In genomic region chr1:230160957-230161771, GRCh38 we compare ENCODE assay signal across 18 cellular contexts.
DNase-seq lines count a peak whose midpoint lies in the region; ATAC-seq, FAIRE-seq and TF ChIP-seq lines count a peak whose summit lies in the region.
"Had no signal": no experiment of that assay in that cellular context is flagged by ENCODE, and none has a peak within 500 bp of the region (broad histone marks: within the 10 kb centered on the region; RNA-seq: fewer than 3 reads in every experiment).

No MANE protein-coding gene starts in this region.

- H3K27ac ChIP-seq in A549 (no peak overlapping the region), HL-60 (replicated peaks) (peak overlapping the region; percentile 48)
- H3K27ac ChIP-seq: heart left ventricle, stomach had no signal

- TF ChIP-seq RAD21 in A549 (conservative IDR thresholded peaks at IDR 0.05 in 1 of 2, IDR thresholded peaks at IDR 0.05 in 1 of 2): no peak

- no peak for TF ChIP-seq EP300 in A549 (IDR thresholded peaks at IDR 0.05)

- TF ChIP-seq CTCF in A549 (IDR thresholded peaks at IDR 0.05) (no peak), HL-60 (IDR thresholded peaks at IDR 0.05; ENCODE audit: insufficient read depth, low read length) (no peak)

- no peaks in the 10 kb centered on the region for H3K9me3 ChIP-seq in A549
- H3K9me3 ChIP-seq: Peyer's patch, stomach had no signal

- WGBS in A549 (ENCODE audit: missing lambda C conversion rate): 83% methylated on average over 8 of the region's 8 CpGs

- CTCF ChIA-PET in A549 (lab: Yijun Ruan, JAX): interaction anchor here (0.9 to 1.2 kb wide), 2 partner anchors 13 to 499 kb away, joined by 3 read pairs; no protein-coding TSS in a partner anchor

- DNase-seq in A549 (ENCODE audit: low read depth in 1 of 2, low spot score in 1 of 2) (no peak), HL-60 (ENCODE audit: low read depth in 1 of 2, low spot score in 1 of 2) (peak in 1 of 2 experiments; percentile 52), dermis microvascular lymphatic vessel endothelial cell (ENCODE audit: low read depth in 2 of 2) (peak; percentile 79 to 96), lung microvascular endothelial cell (ENCODE audit: low read depth in 2 of 2) (peak; percentile 88 to 92), T1000 (lab: John Stamatoyannopoulos, UW) (no peak), NCI-H82 (lab: John Stamatoyannopoulos, UW) (no peak), GM12892 (ENCODE audit: insufficient read length) (no peak)
- no peak for DNase-seq in stimulated activated CD4-positive, alpha-beta T cell treated with anti-CD3 and anti-CD28 coated beads, Interleukin-12 subunit alpha, Interleukin-12 subunit beta, amount 100 ng/mL, for 4 hours
- DNase-seq: activated naive CD8-positive, alpha-beta T cell treated with anti-CD3 and anti-CD28 coated beads, Interleukin-2, amount 50 U/mL, for 24 hours; H7; Kasumi-1; natural killer cell; NCI-H2029; NCI-H526; stomach had no signal

- H3K4me3 ChIP-seq in A549: no peak overlapping the region
- H3K4me3 ChIP-seq in HL-60 (replicated peaks; ENCODE audit: insufficient read depth, low read length): no peak overlapping the region
- H3K4me3 ChIP-seq: heart left ventricle, Peyer's patch, stomach had no signal

- peaks cover 30% of the 10 kb centered on the region for H3K4me1 ChIP-seq in A549

- POLR2A ChIA-PET in A549 (lab: Yijun Ruan, JAX): no interaction called here

- H3K27me3 ChIP-seq in HL-60 (ENCODE audit: insufficient read depth, poor library complexity, severe bottlenecking): no peaks in the 10 kb centered on the region
- H3K27me3 ChIP-seq: heart left ventricle, Peyer's patch, stomach had no signal

- FAIRE-seq in A549 (lab: Jason Lieb, UNC): no peak
- FAIRE-seq in GM12892 (lab: Jason Lieb, UNC): no peak
- FAIRE-seq: D721Med had no signal

- peak overlapping the region; percentile 13; the same call in 1 of the 3 replicates for H3K4me2 ChIP-seq in A549

- no peak for ATAC-seq in A549
- ATAC-seq: activated naive CD8-positive, alpha-beta T cell treated with anti-CD3 and anti-CD28 coated beads, Interleukin-2, amount 50 U/mL, for 24 hours; natural killer cell had no signal

- TF ChIP-seq POLR2A in A549 (IDR thresholded peaks at IDR 0.05; ENCODE audit: low read length): no peak
- no peak for TF ChIP-seq POLR2A in GM12892 (IDR thresholded peaks at IDR 0.05; ENCODE audit: low read depth, low read length)

TF ChIP-seq in A549, 52 proteins besides CTCF, POLR2A, EP300 and RAD21:
- TF ChIP-seq EHF (CRISPR knock-in tag; IDR thresholded peaks at IDR 0.05) (no peak), BHLHE40 (IDR thresholded peaks at IDR 0.05; ENCODE audit: low read depth, low read length) (no peak), POLR2AphosphoS2 (conservative IDR thresholded peaks at IDR 0.05; ENCODE audit: low read length) (no peak), TFCP2L1 (CRISPR knock-in tag; IDR thresholded peaks at IDR 0.05) (no peak), BCL3 (IDR thresholded peaks at IDR 0.05) (no peak), ZNF302 (CRISPR knock-in tag; IDR thresholded peaks at IDR 0.05) (no peak)

Comparison
In these comparisons a context has a peak if more than half of its experiments do, and no peak if none do; other contexts are left out.
1. DNase-seq: peak in dermis microvascular lymphatic vessel endothelial cell (2 of 2) and lung microvascular endothelial cell (2 of 2); none in A549 (0 of 2), T1000 (single experiment), NCI-H82 (single experiment), GM12892 (single experiment) and stimulated activated CD4-positive, alpha-beta T cell treated with anti-CD3 and anti-CD28 coated beads, Interleukin-12 subunit alpha, Interleukin-12 subunit beta, amount 100 ng/mL, for 4 hours (single experiment).